ENCODE assay signal across 4 cellular contexts in the genomic region with DNA sequence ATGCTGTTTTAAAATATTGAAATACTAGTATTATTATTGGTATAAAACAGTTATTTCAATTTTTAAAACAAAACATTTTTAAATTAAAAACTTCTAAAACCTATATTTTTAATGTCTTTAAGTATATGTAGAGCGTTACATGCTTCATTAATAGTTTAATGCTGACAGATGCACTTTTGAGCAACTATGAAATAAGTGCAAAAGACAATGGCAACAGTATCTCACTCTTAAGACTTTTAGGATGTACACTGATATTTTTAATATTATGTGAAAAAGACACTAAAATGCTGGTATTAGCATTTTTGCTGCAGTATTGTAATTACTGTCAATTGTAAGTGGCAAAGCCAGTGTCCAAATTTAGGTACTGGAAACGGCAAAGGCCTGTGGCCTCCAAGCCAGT.
A peak's percentile ranks its signal among the peaks of the same experiment; 100 is the strongest.
TF ChIP-seq lines count a peak whose summit lies in the region.

No MANE protein-coding gene starts in this region.

TF ChIP-seq in A549, 52 proteins besides CTCF, POLR2A, EP300 and RAD21:
- TF ChIP-seq MAFK (IDR thresholded peaks at IDR 0.05; ENCODE audit: partially characterized antibody) = peak; percentile 75

TF ChIP-seq in IMR-90, 13 proteins besides CTCF, POLR2A, EP300 and RAD21:
- peak; percentile 85 for TF ChIP-seq MAFK (IDR thresholded peaks at IDR 0.05; ENCODE audit: low read depth, low read length)

TF ChIP-seq in K562, 482 proteins besides CTCF, POLR2A, EP300 and RAD21:
- peak; percentile 50 for TF ChIP-seq ZNF316 (IDR thresholded peaks at IDR 0.05)
- TF ChIP-seq MAFF (IDR thresholded peaks at IDR 0.05; ENCODE audit: low read length) = peak; percentile 45
- peak; percentile 61 for TF ChIP-seq MAFK (IDR thresholded peaks at IDR 0.05; ENCODE audit: low read length)

TF ChIP-seq in HepG2, 621 proteins besides CTCF, POLR2A, EP300 and RAD21:
- TF ChIP-seq MAFK (conservative IDR thresholded peaks at IDR 0.05 in 1 of 2, IDR thresholded peaks at IDR 0.05 in 1 of 2; ENCODE audit: low read length in 2 of 2) (peak; percentile 64 to 84), MAFF (IDR thresholded peaks at IDR 0.05; ENCODE audit: low read depth, low read length) (peak; percentile 76)
